In the genomic region with DNA sequence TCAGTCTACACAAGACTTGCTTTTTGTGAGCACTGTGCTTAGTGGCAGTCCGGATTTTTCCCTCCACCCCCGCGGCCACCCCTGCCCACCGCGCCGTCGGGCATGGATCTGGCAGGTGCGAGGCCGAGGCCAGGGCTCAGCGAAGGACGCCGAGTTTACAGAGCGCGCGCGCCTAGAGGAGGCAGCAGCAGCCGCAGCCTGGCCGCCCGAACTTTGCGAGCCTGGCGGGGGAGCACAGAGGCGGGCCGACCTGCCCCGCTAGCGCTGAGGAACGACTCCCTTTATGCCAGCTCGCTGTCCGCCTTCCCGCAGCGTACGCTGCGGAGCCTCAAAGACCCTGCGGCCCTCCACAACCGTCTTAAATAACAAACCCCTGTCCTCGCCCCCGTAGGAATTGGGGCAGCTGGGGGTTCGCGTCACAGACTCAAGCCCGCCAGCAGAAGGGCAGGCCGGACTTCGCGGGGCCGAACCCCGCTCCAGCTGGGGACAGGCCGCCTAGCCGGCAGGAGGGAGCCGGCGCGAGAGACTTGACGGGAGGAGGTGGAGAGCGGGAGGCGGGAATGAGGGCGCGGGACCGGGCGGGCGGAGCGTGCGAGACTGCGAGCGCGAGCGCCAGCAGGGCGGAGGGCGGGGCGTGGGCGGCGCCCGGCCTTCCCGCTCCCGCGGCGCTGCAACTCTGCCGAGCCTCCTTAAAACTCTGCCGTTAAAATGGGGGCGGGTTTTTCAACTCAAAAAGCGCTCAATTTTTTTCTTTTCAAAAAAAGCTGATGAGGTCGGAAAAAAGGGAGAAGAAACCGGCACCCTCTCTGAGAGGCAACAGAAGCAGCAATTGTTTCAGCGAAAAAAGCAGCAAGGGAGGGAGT, we compare ENCODE assay signal across 8 cellular contexts. TPM values are rescaled to one million over a fixed set of nuclear protein-coding genes. Genes with fewer than 3 reads are reported as not detected.
DNase-seq lines count a peak whose midpoint lies in the region; ATAC-seq, FAIRE-seq and TF ChIP-seq lines count a peak whose summit lies in the region.

No MANE protein-coding gene starts in this region.

- H2AFZ ChIP-seq in HepG2 (ENCODE audit: low read length) = no peak overlapping the region

- no peaks in the 10 kb centered on the region for H3K9me3 Mint-ChIP-seq in activated CD4-positive, alpha-beta T cell treated with anti-CD3 and anti-CD28 coated beads, Interleukin-2, amount 10 ng/mL, durations not matched to agents 7 days and 5 days

- FAIRE-seq in HepG2 (lab: Jason Lieb, UNC) = no peak

- peak overlapping the region; percentile 97 for H3K4me3 Mint-ChIP-seq in activated CD4-positive, alpha-beta T cell treated with anti-CD3 and anti-CD28 coated beads, Interleukin-2, amount 10 ng/mL, durations not matched to agents 7 days and 5 days

- TF ChIP-seq RAD21 in HepG2 (CRISPR knock-in tag; IDR thresholded peaks at IDR 0.05) = peak; percentile 64

- H3K4me1 ChIP-seq in HepG2 (ENCODE audit: insufficient read depth, low read length) = peaks cover 17% of the 10 kb centered on the region; the same call in 1 of the 2 replicates

- no peaks in the 10 kb centered on the region for H4K20me1 ChIP-seq in HepG2 (ENCODE audit: insufficient read depth, low read length)

- peak overlapping the region; percentile 91 to 99 (median 98) for H3K4me3 ChIP-seq in HepG2 (replicated peaks in 1 of 3; ENCODE audit: insufficient read depth in 1 of 3, low read depth in 2 of 3, low read length in 3 of 3)

- in situ Hi-C loops in HepG2 (cut with HindIII; ENCODE audit: extremely low pct_ligation_motif_present, low pct_unique_long_range_greater_than_20kb) = no loop called here

- H3K36me3 ChIP-seq in HepG2 (replicated peaks in 1 of 2; ENCODE audit: control insufficient read depth in 1 of 2, insufficient read depth in 2 of 2, low read length in 2 of 2) = no peaks in the 10 kb centered on the region

- peak overlapping the region; percentile 98 for H3K27ac ChIP-seq in HepG2 (ENCODE audit: extremely low read length, insufficient read depth, low read length)

- peaks cover 26% of the 10 kb centered on the region for H3K36me3 Mint-ChIP-seq in activated CD4-positive, alpha-beta T cell treated with anti-CD3 and anti-CD28 coated beads, Interleukin-2, amount 10 ng/mL, durations not matched to agents 7 days and 5 days (ENCODE audit: low read depth)

- no peaks in the 10 kb centered on the region; a peak in 1 of 5 replicates for H3K27me3 ChIP-seq in HepG2 (ENCODE audit: control insufficient read depth in 1 of 2, insufficient read depth in 2 of 2, low read length in 2 of 2)

- intact Hi-C loops in HepG2 (cut with micrococcal nuclease; ENCODE audit: unreplicated experiment) = loop anchor here (1.0 to 2.0 kb wide), 4 partner anchors 8 to 91 kb away; partner anchors contain the start of gene FAF1

- peak overlapping the region; percentile 68 for H3K4me2 ChIP-seq in HepG2 (ENCODE audit: low read depth, low read length)

- WGBS in HepG2 (ENCODE audit: low lambda C conversion rate) = under 1% methylated on average over 56 of the region's 80 CpGs

- H3K79me2 ChIP-seq in HepG2 (ENCODE audit: insufficient read depth, low read length) = peaks cover 33% of the 10 kb centered on the region

- peak overlapping the region; percentile 93 for H3K9ac ChIP-seq in HepG2 (ENCODE audit: insufficient read depth, low read depth, low read length)

- TF ChIP-seq EP300 in HepG2 (IDR thresholded peaks at IDR 0.05; ENCODE audit: low read depth in 2 of 2, low read length in 2 of 2) = peak in 1 of 2 experiments; percentile 69; a peak in 2 of 4 replicates
- TF ChIP-seq EP300 in HepG2 (CRISPR knock-in tag; IDR thresholded peaks at IDR 0.05; ENCODE audit: borderline replicate concordance) = no peak

- BruUV-seq in HepG2 (replicated peaks; lab: Mats Ljungman, UMichigan) = TSS peak; percentile 76

- POLR2A ChIA-PET in activated CD4-positive, alpha-beta T cell treated with anti-CD3 and anti-CD28 coated beads, Interleukin-2, amount 10 ng/mL, durations not matched to agents 7 days and 5 days (lab: Charles Lee) = interaction anchor here (0.6 to 2.0 kb wide), 5 partner anchors 8 to 594 kb away, joined by 3 to 7 read pairs (median 3); partner anchors contain the start of gene FAF1
- POLR2A ChIA-PET in HepG2 (lab: Yijun Ruan, JAX) = interaction anchor here (1.4 to 3.5 kb wide), 3 partner anchors 8 to 10 kb away, joined by 3 to 37 read pairs (median 23); partner anchors contain the start of gene FAF1

- TF ChIP-seq POLR2A in GM19193 (IDR thresholded peaks at IDR 0.05; ENCODE audit: extremely low read depth, insufficient read depth, insufficient read length) (peak; percentile 57), HepG2 (IDR thresholded peaks at IDR 0.05; ENCODE audit: insufficient read depth in 1 of 2, low read depth in 2 of 2, low read length in 2 of 2) (peak; percentile 62 to 75)

- peak; percentile 73 for TF ChIP-seq CTCF in HepG2 (CRISPR knock-in tag; IDR thresholded peaks at IDR 0.05)

- peak overlapping the region; percentile 100 for H3K27ac Mint-ChIP-seq in activated CD4-positive, alpha-beta T cell treated with anti-CD3 and anti-CD28 coated beads, Interleukin-2, amount 10 ng/mL, durations not matched to agents 7 days and 5 days

- H3K4me1 Mint-ChIP-seq in activated CD4-positive, alpha-beta T cell treated with anti-CD3 and anti-CD28 coated beads, Interleukin-2, amount 10 ng/mL, durations not matched to agents 7 days and 5 days = peaks cover 22% of the 10 kb centered on the region

- peaks cover 7% of the 10 kb centered on the region for H3K27me3 Mint-ChIP-seq in activated CD4-positive, alpha-beta T cell treated with anti-CD3 and anti-CD28 coated beads, Interleukin-2, amount 10 ng/mL, durations not matched to agents 7 days and 5 days

- ATAC-seq in HG03439 (IDR thresholded peaks at IDR 0.05; ENCODE audit: unreplicated experiment) (peak; percentile 65), HepG2 (peak; percentile 89)

- CTCF ChIA-PET in activated CD4-positive, alpha-beta T cell treated with anti-CD3 and anti-CD28 coated beads, Interleukin-2, amount 10 ng/mL, durations not matched to agents 7 days and 5 days (lab: Charles Lee) = interaction anchor here (1.0 to 1.5 kb wide), 5 partner anchors 8 to 193 kb away, joined by 3 to 8 read pairs (median 5); partner anchors contain the start of gene FAF1
- CTCF ChIA-PET in HepG2 (lab: Yijun Ruan, JAX; ENCODE audit: low intra/inter-chr PET ratio, low total read pairs) = interaction anchor here (1.1 kb wide), 1 partner anchor 39 kb away, joined by 4 read pairs; no protein-coding TSS in a partner anchor

- DNase-seq in Ammon's horn (ENCODE audit: low spot score) (peak; percentile 92), NCI-H510A treated with DMSO at 0.1 percent for 48 hours (lab: John Stamatoyannopoulos, UW) (peak; percentile 93), cortex of kidney (lab: John Stamatoyannopoulos, UW) (peak; percentile 53), HepG2 (ENCODE audit: low spot score) (peak; percentile 76)
- peak; percentile 87 for DNase-seq in activated CD4-positive, alpha-beta T cell treated with anti-CD3 and anti-CD28 coated beads, Interleukin-2, amount 10 ng/mL, durations not matched to agents 7 days and 5 days
- DNase-seq in stimulated activated CD4-positive, alpha-beta T cell treated with anti-CD3 and anti-CD28 coated beads, Interleukin-2, amount 100 ng/mL, for 48 hours = peak; percentile 68 to 72

- no peaks in the 10 kb centered on the region for H3K9me3 ChIP-seq in HepG2 (ENCODE audit: low read length)

RNA-seq across cellular contexts. Expression of gene CDKN2C, which starts 1.8 kb away (rescaled TPM):
- 10 to 100 TPM; 80.0 to 82.3 TPM for total RNA-seq in activated CD4-positive, alpha-beta T cell treated with anti-CD3 and anti-CD28 coated beads, Interleukin-2, amount 10 ng/mL, durations not matched to agents 7 days and 5 days
- total RNA-seq in HepG2 (2016; rRNA removed; fragmentation: Illumina TruSeq; extraction: Trizol) = 13.7 and 14.0 TPM in 2 replicates
- 4.5 and 4.8 TPM in 2 replicates for total RNA-seq in HepG2 (2016; cell fraction: cytosol; rRNA removed; fragmentation: Illumina TruSeq; extraction: Trizol; ENCODE audit: low read depth)
- total RNA-seq in HepG2 (2016; cell fraction: insoluble cytoplasmic fraction; rRNA removed; fragmentation: Illumina TruSeq; extraction: Trizol) = 12.6 and 14.5 TPM in 2 replicates
- total RNA-seq in HepG2 (2016; cell fraction: membrane; rRNA removed; fragmentation: Illumina TruSeq; extraction: Trizol) = 8.9 and 9.6 TPM in 2 replicates
- total RNA-seq in HepG2 (2016; cell fraction: nucleus; rRNA removed; fragmentation: Illumina TruSeq; extraction: Trizol) = 8.9 and 10.3 TPM in 2 replicates
- polyA plus RNA-seq in HepG2 (2011; rRNA removed) = 5.1 and 7.8 TPM in 2 replicates
- 7.3 and 7.5 TPM in 2 replicates for polyA plus RNA-seq in HepG2 (2011; cell fraction: cytosol; rRNA removed)
- polyA plus RNA-seq in HepG2 (2011; cell fraction: nucleus; rRNA removed) = 2.3 and 4.0 TPM in 2 replicates
- 4.7 and 10.1 TPM in 2 replicates for polyA plus RNA-seq in HepG2 (2012)
- polyA plus RNA-seq in HepG2 (2016; cell fraction: cytosol; fragmentation: Illumina TruSeq; extraction: Trizol; ENCODE audit: low read depth) = 3.9 and 4.1 TPM in 2 replicates
- 21.4 and 22.7 TPM in 2 replicates for polyA plus RNA-seq in HepG2 (2016; cell fraction: insoluble cytoplasmic fraction; fragmentation: Illumina TruSeq; extraction: Trizol; ENCODE audit: low read depth)
- polyA plus RNA-seq in HepG2 (2016; cell fraction: membrane; fragmentation: Illumina TruSeq; extraction: Trizol; ENCODE audit: low read depth) = 9.0 and 9.1 TPM in 2 replicates
- 13.7 and 14.7 TPM in 2 replicates for polyA plus RNA-seq in HepG2 (2016; cell fraction: nucleus; fragmentation: Illumina TruSeq; extraction: Trizol; ENCODE audit: insufficient read depth, low read depth)
- 5.8 and 52.1 TPM in 2 replicates for polyA minus RNA-seq in HepG2 (2011; rRNA and poly(A)+ RNA removed; ENCODE audit: low replicate concordance)
- 4.9 and 5.0 TPM in 2 replicates for polyA minus RNA-seq in HepG2 (2011; cell fraction: cytosol; rRNA and poly(A)+ RNA removed)
- polyA minus RNA-seq in HepG2 (2011; cell fraction: nucleus; rRNA and poly(A)+ RNA removed) = 3.1 and 7.9 TPM in 2 replicates

RNA-seq across cellular contexts. Expression of gene FAF1, which starts 8.2 kb away (rescaled TPM):
- 10 to 100 TPM; 84.6 to 88.2 TPM for total RNA-seq in activated CD4-positive, alpha-beta T cell treated with anti-CD3 and anti-CD28 coated beads, Interleukin-2, amount 10 ng/mL, durations not matched to agents 7 days and 5 days
- 63.3 and 82.8 TPM in 2 replicates for total RNA-seq in HepG2 (2016; rRNA removed; fragmentation: Illumina TruSeq; extraction: Trizol)
- total RNA-seq in HepG2 (2016; cell fraction: cytosol; rRNA removed; fragmentation: Illumina TruSeq; extraction: Trizol; ENCODE audit: low read depth) = 40.5 and 48.6 TPM in 2 replicates
- 63.0 and 76.3 TPM in 2 replicates for total RNA-seq in HepG2 (2016; cell fraction: insoluble cytoplasmic fraction; rRNA removed; fragmentation: Illumina TruSeq; extraction: Trizol)
- 58.2 and 67.7 TPM in 2 replicates for total RNA-seq in HepG2 (2016; cell fraction: membrane; rRNA removed; fragmentation: Illumina TruSeq; extraction: Trizol)
- 57.2 and 61.7 TPM in 2 replicates for total RNA-seq in HepG2 (2016; cell fraction: nucleus; rRNA removed; fragmentation: Illumina TruSeq; extraction: Trizol)
- polyA plus RNA-seq in HepG2 (2011; rRNA removed) = 15.6 and 19.4 TPM in 2 replicates
- polyA plus RNA-seq in HepG2 (2011; cell fraction: cytosol; rRNA removed) = 8.4 and 15.7 TPM in 2 replicates
- 5.8 and 7.7 TPM in 2 replicates for polyA plus RNA-seq in HepG2 (2011; cell fraction: nucleus; rRNA removed)
- 38.8 and 46.7 TPM in 2 replicates for polyA plus RNA-seq in HepG2 (2012)
- 21.2 and 29.2 TPM in 2 replicates for polyA plus RNA-seq in HepG2 (2016; cell fraction: cytosol; fragmentation: Illumina TruSeq; extraction: Trizol; ENCODE audit: low read depth)
- 72.2 and 73.8 TPM in 2 replicates for polyA plus RNA-seq in HepG2 (2016; cell fraction: insoluble cytoplasmic fraction; fragmentation: Illumina TruSeq; extraction: Trizol; ENCODE audit: low read depth)
- 36.3 and 46.3 TPM in 2 replicates for polyA plus RNA-seq in HepG2 (2016; cell fraction: membrane; fragmentation: Illumina TruSeq; extraction: Trizol; ENCODE audit: low read depth)
- 32.7 and 33.6 TPM in 2 replicates for polyA plus RNA-seq in HepG2 (2016; cell fraction: nucleus; fragmentation: Illumina TruSeq; extraction: Trizol; ENCODE audit: insufficient read depth, low read depth)
- 14.1 and 57.5 TPM in 2 replicates for polyA minus RNA-seq in HepG2 (2011; rRNA and poly(A)+ RNA removed; ENCODE audit: low replicate concordance)
- polyA minus RNA-seq in HepG2 (2011; cell fraction: cytosol; rRNA and poly(A)+ RNA removed) = 29.2 and 31.0 TPM in 2 replicates
- 53.7 and 80.9 TPM in 2 replicates for polyA minus RNA-seq in HepG2 (2011; cell fraction: nucleus; rRNA and poly(A)+ RNA removed)

Comparison
In these comparisons a context has a peak if more than half of its experiments do, and no peak if none do; other contexts are left out.
1. Peak in every context shown above with its lines: DNase-seq, ATAC-seq, H3K4me3 ChIP-seq and H3K27ac ChIP-seq.